Comparison of ENCODE assay signal across 22 cellular contexts in genomic region chr1:215376544-215377264, GRCh38.
A peak's percentile ranks its signal among the peaks of the same experiment; 100 is the strongest.
DNase-seq lines count a peak whose midpoint lies in the region; ATAC-seq and TF ChIP-seq lines count a peak whose summit lies in the region.
"Had no signal": no experiment of that assay in that cellular context is flagged by ENCODE, and none has a peak within 500 bp of the region (broad histone marks: within the 10 kb centered on the region; RNA-seq: fewer than 3 reads in every experiment).

No MANE protein-coding gene starts in this region.

- H3K27ac ChIP-seq in substantia nigra (ENCODE audit: low read depth, low read length, poor library complexity, severe bottlenecking), result no peak overlapping the region
- H3K27ac ChIP-seq: esophagus squamous epithelium, thoracic aorta had no signal

- intact Hi-C loops in sciatic nerve (cut with DNase I), result no loop called here

- ATAC-seq in sciatic nerve (peak; percentile 85), GM21515 (IDR thresholded peaks at IDR 0.05; ENCODE audit: unreplicated experiment) (no peak)
- ATAC-seq: activated T-cell treated with anti-CD3 and anti-CD28 coated beads, Interleukin-2, amount 50 U/mL, for 72 hours; natural killer cell treated with Interleukin-12 subunit alpha and Interleukin-12 subunit beta and Interleukin-15 and Interleukin-18, amount 100 ng/mL, for 72 hours; T-helper 17 cell; WTC11 had no signal

- DNase-seq in EH (ENCODE audit: low read depth), result peak; percentile 64
- peak; percentile 92 for DNase-seq in NCI-H2107 treated with DMSO at 0.1 percent for 48 hours (lab: John Stamatoyannopoulos, UW; ENCODE audit: unreplicated experiment)
- peak; percentile 58 for DNase-seq in choroid plexus epithelial cell (ENCODE audit: low read depth)
- no peak for DNase-seq in sciatic nerve (ENCODE audit: low spot score)
- no peak for DNase-seq in activated CD4-positive, alpha-beta T cell treated with anti-CD3 and anti-CD28 coated beads, Interleukin-2, amount 50 U/mL, for 4 hours
- DNase-seq in glomerular visceral epithelial cell (ENCODE audit: extremely low spot score), result no peak
- DNase-seq in substantia nigra (lab: John Stamatoyannopoulos, UW), result no peak
- DNase-seq: activated T-cell treated with anti-CD3 and anti-CD28 coated beads, Interleukin-2, amount 50 U/mL, for 72 hours; CD4-positive, CD25-positive, alpha-beta regulatory T cell; effector CD4-positive, alpha-beta T cell; esophagus squamous epithelium; mesendoderm; MG63; NCI-H524 treated with DMSO at 0.1 percent for 48 hours; posterior cingulate gyrus; Right ventricle myocardium superior; T-helper 17 cell had no signal

- TF ChIP-seq CTCF in choroid plexus epithelial cell (conservative IDR thresholded peaks at IDR 0.05; ENCODE audit: low read depth, low read length), result no peak

- H3K4me3 ChIP-seq in choroid plexus epithelial cell (ENCODE audit: low read depth, low read length), result no peak overlapping the region
- H3K4me3 ChIP-seq: esophagus squamous epithelium, MG63, smooth muscle cell, thoracic aorta had no signal

Comparison
In these comparisons a context has a peak if more than half of its experiments do, and no peak if none do; other contexts are left out.
1. DNase-seq: peak in EH (single experiment), NCI-H2107 treated with DMSO at 0.1 percent for 48 hours (single experiment) and choroid plexus epithelial cell (single experiment); none in sciatic nerve (single experiment), activated CD4-positive, alpha-beta T cell treated with anti-CD3 and anti-CD28 coated beads, Interleukin-2, amount 50 U/mL, for 4 hours (0 of 2), glomerular visceral epithelial cell (single experiment) and substantia nigra (0 of 49).